Comparison of ENCODE assay signal across 25 cellular contexts in genomic region chr6:2149370-2150006, GRCh38.
"Had no signal": no experiment of that assay in that cellular context is flagged by ENCODE, and none has a peak within 500 bp of the region (broad histone marks: within the 10 kb centered on the region; RNA-seq: fewer than 3 reads in every experiment).

No MANE protein-coding gene starts in this region.

- H3K27ac ChIP-seq: colonic mucosa, dorsolateral prefrontal cortex, esophagus squamous epithelium, gastroesophageal sphincter, heart right ventricle, left lung, prostate gland, right atrium auricular region, thyroid gland, WERI-Rb-1 had no signal

- H3K4me3 Mint-ChIP-seq: activated naive CD8-positive, alpha-beta T cell treated with anti-CD3 and anti-CD28 coated beads for 36 hours; activated T-cell treated with anti-CD3 and anti-CD28 coated beads, Interleukin-2, amount 50 U/mL, for 4 hours; naive thymus-derived CD8-positive, alpha-beta T cell; stimulated activated naive CD8-positive, alpha-beta T cell treated with anti-CD3 and anti-CD28 coated beads, Interleukin-15, Interleukin-2, amounts not matched to agents 100 ng/mL and 50 ng/mL, for 24 hours; T-cell; T-helper 2 cell treated with Interferon-gamma antibody and Interleukin-4, amounts not matched to agents 5 μg/mL and 100 μg/mL, for 36 hours had no signal

- DNase-seq: activated CD4-positive, alpha-beta T cell treated with anti-CD3 and anti-CD28 coated beads, Interleukin-2, amount 50 U/mL, for 4 hours; activated CD8-positive, alpha-beta memory T cell treated with anti-CD3 and anti-CD28 coated beads for 24 hours; activated CD8-positive, alpha-beta memory T cell treated with anti-CD3 and anti-CD28 coated beads, Interleukin-2, amount 50 U/mL, for 4 hours; activated naive CD4-positive, alpha-beta T cell; activated naive CD8-positive, alpha-beta T cell treated with anti-CD3 and anti-CD28 coated beads for 36 hours; activated T-cell treated with anti-CD3 and anti-CD28 coated beads, Interleukin-2, amount 50 U/mL, for 4 hours; colonic mucosa; dorsolateral prefrontal cortex; esophagus squamous epithelium; heart right ventricle; left lung; naive thymus-derived CD8-positive, alpha-beta T cell; stimulated activated CD4-positive, alpha-beta T cell treated with anti-CD3 and anti-CD28 coated beads, Interleukin-1b, Interleukin-23, amount 100 ng/mL, for 48 hours; substantia nigra; T-cell; thyroid gland; WERI-Rb-1 had no signal

- H3K9me3 Mint-ChIP-seq: activated naive CD8-positive, alpha-beta T cell treated with anti-CD3 and anti-CD28 coated beads for 36 hours; activated T-cell treated with anti-CD3 and anti-CD28 coated beads, Interleukin-2, amount 50 U/mL, for 4 hours; activated T-helper 2 cell treated with anti-CD3 and anti-CD28 coated beads, Interferon-gamma antibody, Interleukin-2, Interleukin-4, amounts not matched to agents 10 μg/mL and 5 μg/mL and 100 μg/mL, durations not matched to agents 14 hours and 24 hours and 36 hours; stimulated activated naive CD8-positive, alpha-beta T cell treated with anti-CD3 and anti-CD28 coated beads, Interleukin-15, Interleukin-2, amounts not matched to agents 100 ng/mL and 50 ng/mL, for 24 hours; T-cell; T-helper 2 cell treated with Interferon-gamma antibody and Interleukin-4, amounts not matched to agents 5 μg/mL and 100 μg/mL, for 36 hours had no signal

- H3K27me3 Mint-ChIP-seq: activated naive CD8-positive, alpha-beta T cell treated with anti-CD3 and anti-CD28 coated beads for 36 hours; stimulated activated naive CD8-positive, alpha-beta T cell treated with anti-CD3 and anti-CD28 coated beads, Interleukin-15, Interleukin-2, amounts not matched to agents 100 ng/mL and 50 ng/mL, for 24 hours; T-cell had no signal

- H3K36me3 ChIP-seq: colonic mucosa, esophagus squamous epithelium, gastroesophageal sphincter, heart right ventricle, left lung, prostate gland, right atrium auricular region, thyroid gland, WERI-Rb-1 had no signal

- ATAC-seq: activated T-cell treated with anti-CD3 and anti-CD28 coated beads, Interleukin-2, amount 50 U/mL, for 4 hours; gastroesophageal sphincter; heart right ventricle; left lung; naive thymus-derived CD8-positive, alpha-beta T cell; T-cell had no signal

- H3K4me1 ChIP-seq: colonic mucosa, heart right ventricle, left lung, prostate gland, right atrium auricular region, thyroid gland had no signal

- FAIRE-seq: bronchial epithelial cell, TTC549 had no signal

- H3K4me3 ChIP-seq: colonic mucosa, esophagus squamous epithelium, gastroesophageal sphincter, heart right ventricle, left lung, prostate gland, right atrium auricular region, thyroid gland had no signal

- H3K27ac Mint-ChIP-seq: activated naive CD8-positive, alpha-beta T cell treated with anti-CD3 and anti-CD28 coated beads for 36 hours; activated T-helper 2 cell treated with anti-CD3 and anti-CD28 coated beads, Interferon-gamma antibody, Interleukin-2, Interleukin-4, amounts not matched to agents 10 μg/mL and 5 μg/mL and 100 μg/mL, durations not matched to agents 14 hours and 24 hours and 36 hours; stimulated activated naive CD8-positive, alpha-beta T cell treated with anti-CD3 and anti-CD28 coated beads, Interleukin-15, Interleukin-2, amounts not matched to agents 100 ng/mL and 50 ng/mL, for 24 hours; T-cell; T-helper 2 cell treated with Interferon-gamma antibody and Interleukin-4, amounts not matched to agents 5 μg/mL and 100 μg/mL, for 36 hours had no signal

- H3K27me3 ChIP-seq: colonic mucosa, dorsolateral prefrontal cortex, esophagus squamous epithelium, gastroesophageal sphincter, heart right ventricle, left lung, right atrium auricular region, thyroid gland had no signal

- H3K9me3 ChIP-seq: colonic mucosa, esophagus squamous epithelium, gastroesophageal sphincter, heart right ventricle, left lung, prostate gland, right atrium auricular region, thyroid gland had no signal
